2 cellular contexts compared by ENCODE assay signal in the genomic region with DNA sequence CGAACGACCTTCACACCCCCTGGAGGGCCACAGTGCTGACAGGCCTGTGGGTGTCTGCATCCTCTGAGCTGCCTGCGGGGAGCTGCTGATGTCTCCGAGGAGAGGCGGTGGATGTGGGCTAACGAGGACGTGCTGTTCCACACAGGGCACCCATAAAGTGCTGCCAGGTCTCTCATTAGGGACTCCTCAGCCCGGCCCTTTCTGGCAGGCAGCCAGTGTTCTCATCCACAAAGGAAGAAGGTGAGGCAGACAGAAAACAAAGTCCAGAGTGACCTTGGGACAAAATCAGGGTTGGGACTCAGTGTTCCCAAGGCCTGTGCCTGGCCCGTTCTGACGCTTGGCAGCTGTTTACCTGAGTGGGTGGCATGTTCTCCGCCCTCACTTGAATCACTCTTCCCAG.
A peak's percentile ranks its signal among the peaks of the same experiment; 100 is the strongest.
TF ChIP-seq lines count a peak whose summit lies in the region.

No MANE protein-coding gene starts in this region.

TF ChIP-seq in Ishikawa, 13 proteins besides CTCF, POLR2A, EP300 and RAD21:
- TF ChIP-seq, protein P1, sequence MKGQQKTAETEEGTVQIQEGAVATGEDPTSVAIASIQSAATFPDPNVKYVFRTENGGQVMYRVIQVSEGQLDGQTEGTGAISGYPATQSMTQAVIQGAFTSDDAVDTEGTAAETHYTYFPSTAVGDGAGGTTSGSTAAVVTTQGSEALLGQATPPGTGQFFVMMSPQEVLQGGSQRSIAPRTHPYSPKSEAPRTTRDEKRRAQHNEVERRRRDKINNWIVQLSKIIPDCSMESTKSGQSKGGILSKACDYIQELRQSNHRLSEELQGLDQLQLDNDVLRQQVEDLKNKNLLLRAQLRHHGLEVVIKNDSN (IDR thresholded peaks at IDR 0.05), result no peak
- peak; percentile 61 for TF ChIP-seq NFIC (IDR thresholded peaks at IDR 0.05)

TF ChIP-seq in K562, 482 proteins besides CTCF, POLR2A, EP300 and RAD21:
- TF ChIP-seq NFIC (IDR thresholded peaks at IDR 0.05) (peak; percentile 40), KLF13 (tag; IDR thresholded peaks at IDR 0.05; ENCODE audit: borderline replicate concordance, low read depth) (no peak)
